In the genomic region with DNA sequence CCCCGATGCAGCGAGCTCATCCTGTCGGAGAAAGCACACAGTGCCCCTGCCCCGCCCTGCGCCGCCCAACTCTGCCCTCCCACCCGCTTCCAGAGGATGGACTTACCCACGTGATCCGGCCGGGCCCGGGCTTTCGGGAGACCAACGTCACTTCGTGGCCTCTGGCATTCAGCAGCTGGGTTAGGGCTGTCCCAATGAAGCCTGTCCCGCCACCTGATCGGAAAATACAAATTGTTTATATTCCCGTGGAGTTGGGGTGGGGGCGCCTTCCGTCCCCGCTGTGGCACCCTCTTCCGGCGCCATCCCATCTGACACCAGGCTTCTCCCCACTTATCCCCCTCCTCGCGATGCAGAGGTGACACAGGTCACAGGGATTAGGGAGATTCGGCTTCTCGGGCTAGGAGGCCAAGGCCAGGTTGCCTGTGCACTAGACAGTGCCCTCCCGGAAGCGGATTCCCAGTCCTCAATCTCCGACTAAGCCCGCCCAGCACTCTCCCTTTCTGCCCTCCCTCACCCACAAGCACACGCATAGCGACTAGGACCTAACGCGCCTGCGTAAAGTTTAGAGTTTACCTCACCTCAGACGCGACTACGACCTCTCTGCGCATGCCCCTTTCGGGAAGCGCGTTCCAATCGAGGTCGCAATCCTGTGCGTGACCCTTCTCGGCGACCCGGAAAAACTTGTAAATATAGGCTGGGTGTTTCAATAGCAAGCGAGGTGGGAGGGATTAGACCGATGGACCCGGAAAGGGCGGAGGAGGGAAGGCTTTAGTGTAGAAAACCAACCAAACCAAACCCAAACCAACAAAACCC, we compare ENCODE assay signal across 8 cellular contexts. TPM values are rescaled to one million over a fixed set of nuclear protein-coding genes. Genes with fewer than 3 reads are reported as not detected.
A peak's percentile ranks its signal among the peaks of the same experiment; 100 is the strongest.
DNase-seq lines count a peak whose midpoint lies in the region; ATAC-seq and TF ChIP-seq lines count a peak whose summit lies in the region.

A gene with protein sequence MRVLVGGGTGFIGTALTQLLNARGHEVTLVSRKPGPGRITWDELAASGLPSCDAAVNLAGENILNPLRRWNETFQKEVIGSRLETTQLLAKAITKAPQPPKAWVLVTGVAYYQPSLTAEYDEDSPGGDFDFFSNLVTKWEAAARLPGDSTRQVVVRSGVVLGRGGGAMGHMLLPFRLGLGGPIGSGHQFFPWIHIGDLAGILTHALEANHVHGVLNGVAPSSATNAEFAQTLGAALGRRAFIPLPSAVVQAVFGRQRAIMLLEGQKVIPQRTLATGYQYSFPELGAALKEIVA (minus strand): TSS at position 537 of the 813 bp plus-strand sequence. CDS start 7 bp downstream, at position 530.

- no peak for TF ChIP-seq CTCF in mucosa of descending colon (IDR thresholded peaks at IDR 0.05)

- DNase-seq in DMS114 treated with DMSO at 0.1 percent for 48 hours (lab: John Stamatoyannopoulos, UW; ENCODE audit: unreplicated experiment): peak; percentile 95
- DNase-seq in OCI-M2 (lab: John Stamatoyannopoulos, UW; ENCODE audit: unreplicated experiment): peak; percentile 88
- DNase-seq in activated T-cell treated with anti-CD3 and anti-CD28 coated beads for 4 hours: peak; percentile 92
- peak; percentile 88 for DNase-seq in epithelial cell of prostate (ENCODE audit: low read depth, low spot score)
- peak; percentile 95 to 97 (median 97) for DNase-seq in mucosa of descending colon
- DNase-seq in stimulated activated CD8-positive, alpha-beta memory T cell treated with anti-CD3 and anti-CD28 coated beads, Interleukin-4, amount 100 ng/mL, for 24 hours (ENCODE audit: low read depth): peak; percentile 90

- H3K4me1 ChIP-seq in mucosa of descending colon (ENCODE audit: low read depth): peaks cover 15% of the 10 kb centered on the region

- no peaks in the 10 kb centered on the region for H3K36me3 ChIP-seq in mucosa of descending colon (ENCODE audit: low read depth)

- peak within 1 kb of the TSS; percentile 98 for H3K27ac ChIP-seq in epithelial cell of prostate

- no peaks in the 10 kb centered on the region for H3K27me3 Mint-ChIP-seq in IgD-negative memory B cell

- peak within 1 kb of the TSS; percentile 93 to 99 (median 95) for H3K27ac Mint-ChIP-seq in IgD-negative memory B cell

- H3K4me3 Mint-ChIP-seq in IgD-negative memory B cell: peak within 1 kb of the TSS; percentile 95 to 98 (median 98)

- intact Hi-C loops in mucosa of descending colon (cut with DNase I, micrococcal nuclease): no loop called here

- H3K9me3 Mint-ChIP-seq in IgD-negative memory B cell: peaks cover 0 to 1% (median 0%) of the 10 kb centered on the region in 3 donors

- H3K4me1 Mint-ChIP-seq in IgD-negative memory B cell: peaks cover 10 to 28% (median 28%) of the 10 kb centered on the region in 3 donors

- peaks cover 5% of the 10 kb centered on the region for H3K36me3 Mint-ChIP-seq in IgD-negative memory B cell

- peak; percentile 89 for ATAC-seq in GM21529 (IDR thresholded peaks at IDR 0.05; ENCODE audit: unreplicated experiment)
- ATAC-seq in mucosa of descending colon: peak; percentile 95

- H3K9me3 ChIP-seq in mucosa of descending colon: no peaks in the 10 kb centered on the region

- peak within 1 kb of the TSS; percentile 57 for H3K4me3 ChIP-seq in mucosa of descending colon

RNA-seq across cellular contexts. Expression of the gene that starts here (rescaled TPM):
- 94.0 TPM for polyA plus RNA-seq in IgD-negative memory B cell
- 10 to 100 TPM; 43.3 to 64.1 (median 47.1) TPM for total RNA-seq in mucosa of descending colon

Comparison
In these comparisons a context has a peak if more than half of its experiments do, and no peak if none do; other contexts are left out.
1. Peak in every context shown above with its lines: DNase-seq, ATAC-seq, H3K4me3 ChIP-seq and H3K27ac ChIP-seq.